ENCODE assay signal across 27 cellular contexts in genomic region chrX:141791856-141792255, GRCh38. TPM values are rescaled to one million over a fixed set of nuclear protein-coding genes. Genes with fewer than 3 reads are reported as not detected.
A peak's percentile ranks its signal among the peaks of the same experiment; 100 is the strongest.
DNase-seq lines count a peak whose midpoint lies in the region; ATAC-seq and TF ChIP-seq lines count a peak whose summit lies in the region.
"Had no signal": no experiment of that assay in that cellular context is flagged by ENCODE, and none has a peak within 500 bp of the region (broad histone marks: within the 10 kb centered on the region; RNA-seq: fewer than 3 reads in every experiment).

No MANE protein-coding gene starts in this region.

- H3K9ac ChIP-seq in neural progenitor cell = no peak overlapping the region
- H3K9ac ChIP-seq: BLaER1, GM23248 had no signal

- no peaks in the 10 kb centered on the region for H4K20me1 ChIP-seq in neural progenitor cell (ENCODE audit: low read depth)
- H4K20me1 ChIP-seq: BLaER1 had no signal

- no peak overlapping the region for H2AFZ ChIP-seq in neural progenitor cell (replicated peaks)
- H2AFZ ChIP-seq: GM23248 had no signal

- no peaks in the 10 kb centered on the region for H3K36me3 Mint-ChIP-seq in neural progenitor cell
- no peaks in the 10 kb centered on the region for H3K36me3 Mint-ChIP-seq in naive thymus-derived CD4-positive, alpha-beta T cell
- H3K36me3 Mint-ChIP-seq: CD4-positive, alpha-beta memory T cell had no signal

- H3K9me3 ChIP-seq in neural progenitor cell (ENCODE audit: low read depth) = peaks cover 4% of the 10 kb centered on the region
- H3K9me3 ChIP-seq in naive thymus-derived CD4-positive, alpha-beta T cell (ENCODE audit: control insufficient read depth in 2 of 3, low read length in 3 of 3) = no peaks in the 10 kb centered on the region
- H3K9me3 ChIP-seq: BLaER1, Caco-2 had no signal

- CTCF ChIA-PET in naive thymus-derived CD4-positive, alpha-beta T cell (lab: Charles Lee) = no interaction called here

- POLR2A ChIA-PET in naive thymus-derived CD4-positive, alpha-beta T cell (lab: Charles Lee) = no interaction called here

- no peak overlapping the region for H3K4me3 Mint-ChIP-seq in neural progenitor cell
- no peak overlapping the region for H3K4me3 Mint-ChIP-seq in naive thymus-derived CD4-positive, alpha-beta T cell
- H3K4me3 Mint-ChIP-seq: CD4-positive, alpha-beta memory T cell had no signal

- intact Hi-C loops in naive thymus-derived CD4-positive, alpha-beta T cell (cut with micrococcal nuclease) = no loop called here

- TF ChIP-seq CTCF in epithelial cell of esophagus (IDR thresholded peaks at IDR 0.05; ENCODE audit: insufficient read depth, low read depth, low read length, missing control alignments) (no peak), neural progenitor cell (IDR thresholded peaks at IDR 0.05) (no peak)

- no peak overlapping the region for H3K27ac Mint-ChIP-seq in neural progenitor cell
- H3K27ac Mint-ChIP-seq in naive thymus-derived CD4-positive, alpha-beta T cell = no peak overlapping the region
- H3K27ac Mint-ChIP-seq: CD4-positive, alpha-beta memory T cell had no signal

- H3K36me3 ChIP-seq in neural progenitor cell = no peaks in the 10 kb centered on the region
- H3K36me3 ChIP-seq in naive thymus-derived CD4-positive, alpha-beta T cell (ENCODE audit: control insufficient read depth in 2 of 3, insufficient read depth in 3 of 3, low read length in 3 of 3) = no peaks in the 10 kb centered on the region
- H3K36me3 ChIP-seq: BLaER1 had no signal

- peak; percentile 12 for DNase-seq in ELR (ENCODE audit: low read depth)
- DNase-seq in NCI-H460 (ENCODE audit: extremely low read depth, low read depth) = peak; percentile 1
- peak; percentile 0 for DNase-seq in epithelial cell of esophagus (ENCODE audit: low read depth)
- DNase-seq in iris pigment epithelial cell (ENCODE audit: low read depth) = peak; percentile 9
- DNase-seq in neural progenitor cell (ENCODE audit: low spot score) = no peak
- no peak for DNase-seq in activated T-cell treated with anti-CD3 and anti-CD28 coated beads, Interleukin-2, amount 50 U/mL, for 1 hour
- DNase-seq in naive thymus-derived CD4-positive, alpha-beta T cell = no peak
- DNase-seq in DMS114 treated with DMSO at 0.1 percent for 48 hours (lab: John Stamatoyannopoulos, UW; ENCODE audit: unreplicated experiment) = no peak
- DNase-seq: Caco-2; CD4-positive, alpha-beta memory T cell; DMS153; GF-D8; GM23248; HCEC 1CT; NCI-H1694; NCI-H2081; NCI-H2171 treated with DMSO at 0.1 percent for 48 hours; NCI-H526; OCI-M1; Right ventricle myocardium superior had no signal

- no peaks in the 10 kb centered on the region for H3K79me2 ChIP-seq in neural progenitor cell (ENCODE audit: low read depth)

- no peaks in the 10 kb centered on the region for H3K4me1 ChIP-seq in neural progenitor cell
- no peaks in the 10 kb centered on the region for H3K4me1 ChIP-seq in naive thymus-derived CD4-positive, alpha-beta T cell (ENCODE audit: control insufficient read depth in 2 of 2, insufficient read depth in 2 of 2, low read length in 2 of 2)
- H3K4me1 ChIP-seq: BLaER1, Caco-2 had no signal

- H3K4me3 ChIP-seq in epithelial cell of esophagus (ENCODE audit: low read length) (no peak overlapping the region), neural progenitor cell (no peak overlapping the region)
- no peak overlapping the region for H3K4me3 ChIP-seq in naive thymus-derived CD4-positive, alpha-beta T cell (ENCODE audit: low read length)
- H3K4me3 ChIP-seq: BLaER1, GM23248 had no signal

- H3K9me3 Mint-ChIP-seq in neural progenitor cell = no peaks in the 10 kb centered on the region
- peaks cover 0 to 2% (median 0%) of the 10 kb centered on the region in 11 donors for H3K9me3 Mint-ChIP-seq in naive thymus-derived CD4-positive, alpha-beta T cell

- no peak overlapping the region for H3K27ac ChIP-seq in neural progenitor cell
- no peak overlapping the region for H3K27ac ChIP-seq in naive thymus-derived CD4-positive, alpha-beta T cell (ENCODE audit: low read depth, low read length)
- H3K27ac ChIP-seq: BLaER1, GM23248, HL-60 had no signal

- no peaks in the 10 kb centered on the region for H3K4me1 Mint-ChIP-seq in neural progenitor cell
- H3K4me1 Mint-ChIP-seq in naive thymus-derived CD4-positive, alpha-beta T cell = peaks cover 0 to 2% (median 0%) of the 10 kb centered on the region in 7 donors
- H3K4me1 Mint-ChIP-seq: CD4-positive, alpha-beta memory T cell had no signal

- ATAC-seq in naive thymus-derived CD4-positive, alpha-beta T cell = no peak

- no peak overlapping the region for H3K4me2 ChIP-seq in neural progenitor cell
- H3K4me2 ChIP-seq: BLaER1 had no signal

- peaks cover 18% of the 10 kb centered on the region for H3F3A ChIP-seq in neural progenitor cell (ENCODE audit: low read depth)

- no peaks in the 10 kb centered on the region for H3K27me3 ChIP-seq in neural progenitor cell
- no peaks in the 10 kb centered on the region for H3K27me3 ChIP-seq in naive thymus-derived CD4-positive, alpha-beta T cell (ENCODE audit: control insufficient read depth in 2 of 2, insufficient read depth in 2 of 2, low read length in 2 of 2)

- H3K27me3 Mint-ChIP-seq in neural progenitor cell (ENCODE audit: insufficient read depth, low read depth) = no peaks in the 10 kb centered on the region
- H3K27me3 Mint-ChIP-seq in naive thymus-derived CD4-positive, alpha-beta T cell = no peaks in the 10 kb centered on the region
- H3K27me3 Mint-ChIP-seq: CD4-positive, alpha-beta memory T cell had no signal

RNA-seq across cellular contexts. Expression of gene MAGEC3, which starts 46.3 kb away (rescaled TPM):
- total RNA-seq in NCI-H460 (2014; rRNA removed; shearing (Covaris generic)) = not detected in 2 replicates
- not detected in 2 replicates for polyA plus RNA-seq in NCI-H460 (2014; cell fraction: nucleus; rRNA removed)
- not detected in 2 replicates for total RNA-seq in neural progenitor cell (ENCODE audit: low replicate concordance)
- total RNA-seq in naive thymus-derived CD4-positive, alpha-beta T cell = not detected
- not detected for polyA plus RNA-seq in naive thymus-derived CD4-positive, alpha-beta T cell
- total RNA-seq: A673; Caco-2; CD4-positive, alpha-beta memory T cell; GM23248; HT1080; MCF 10A; Right ventricle myocardium superior; RPMI7951; SK-MEL-5 had no signal
- polyA plus RNA-seq: CD4-positive, alpha-beta memory T cell; GM23248 had no signal

Comparison
In these comparisons a context has a peak if more than half of its experiments do, and no peak if none do; other contexts are left out.
1. DNase-seq: peak in ELR (single experiment), NCI-H460 (single experiment), epithelial cell of esophagus (single experiment) and iris pigment epithelial cell (single experiment); none in neural progenitor cell (single experiment), activated T-cell treated with anti-CD3 and anti-CD28 coated beads, Interleukin-2, amount 50 U/mL, for 1 hour (single experiment), naive thymus-derived CD4-positive, alpha-beta T cell (0 of 9) and DMS114 treated with DMSO at 0.1 percent for 48 hours (single experiment).